ENCODE assay signal across 22 cellular contexts in genomic region chr20:9808166-9808565, GRCh38. TPM values are rescaled to one million over a fixed set of nuclear protein-coding genes. Genes with fewer than 3 reads are reported as not detected.
DNase-seq lines count a peak whose midpoint lies in the region; ATAC-seq, FAIRE-seq and TF ChIP-seq lines count a peak whose summit lies in the region.
"Had no signal": no experiment of that assay in that cellular context is flagged by ENCODE, and none has a peak within 500 bp of the region (broad histone marks: within the 10 kb centered on the region; RNA-seq: fewer than 3 reads in every experiment).

No MANE protein-coding gene starts in this region.

- no peak overlapping the region for H3K4me3 ChIP-seq in HepG2 (replicated peaks in 1 of 3; ENCODE audit: insufficient read depth in 1 of 3, low read depth in 2 of 3, low read length in 3 of 3)
- H3K4me3 ChIP-seq: BLaER1 treated with 17β-estradiol and CSF1 and Interleukin-3, amounts not matched to agents 10 nM and 100 nM; GM12878; GM23338 had no signal

- TF ChIP-seq EP300 in HepG2 (IDR thresholded peaks at IDR 0.05; ENCODE audit: low read depth in 2 of 2, low read length in 2 of 2), result no peak
- TF ChIP-seq EP300 in HepG2 (CRISPR knock-in tag; IDR thresholded peaks at IDR 0.05; ENCODE audit: borderline replicate concordance), result no peak

- no peak overlapping the region for H3K27ac ChIP-seq in HepG2 (ENCODE audit: extremely low read length, insufficient read depth, low read length)
- H3K27ac ChIP-seq: BLaER1 treated with 17β-estradiol and CSF1 and Interleukin-3, amounts not matched to agents 10 nM and 100 nM had no signal

- H3K36me3 ChIP-seq in HepG2 (replicated peaks in 1 of 2; ENCODE audit: control insufficient read depth in 1 of 2, insufficient read depth in 2 of 2, low read length in 2 of 2), result no peaks in the 10 kb centered on the region
- H3K36me3 ChIP-seq: BE2C; BLaER1 treated with 17β-estradiol and CSF1 and Interleukin-3, amounts not matched to agents 10 nM and 100 nM had no signal

- no peaks in the 10 kb centered on the region for H3K27me3 ChIP-seq in HepG2 (ENCODE audit: control insufficient read depth in 1 of 2, insufficient read depth in 2 of 2, low read length in 2 of 2)
- H3K27me3 ChIP-seq: BLaER1 treated with 17β-estradiol and CSF1 and Interleukin-3, amounts not matched to agents 10 nM and 100 nM had no signal

- TF ChIP-seq CTCF in omental fat pad (IDR thresholded peaks at IDR 0.05) (no peak), HepG2 (CRISPR knock-in tag; IDR thresholded peaks at IDR 0.05) (no peak)

- no peaks in the 10 kb centered on the region for H4K20me1 ChIP-seq in HepG2 (ENCODE audit: insufficient read depth, low read length)
- H4K20me1 ChIP-seq: BLaER1 treated with 17β-estradiol and CSF1 and Interleukin-3, amounts not matched to agents 10 nM and 100 nM had no signal

- no peak overlapping the region for H3K4me2 ChIP-seq in HepG2 (ENCODE audit: low read depth, low read length)
- H3K4me2 ChIP-seq: BLaER1 treated with 17β-estradiol and CSF1 and Interleukin-3, amounts not matched to agents 10 nM and 100 nM; GM23338 had no signal

- POLR2A ChIA-PET in HepG2 (lab: Yijun Ruan, JAX), result no interaction called here

- no peak overlapping the region for H2AFZ ChIP-seq in HepG2 (ENCODE audit: low read length)
- H2AFZ ChIP-seq: GM23338 had no signal

- no peak for TF ChIP-seq POLR2A in HepG2 (IDR thresholded peaks at IDR 0.05; ENCODE audit: insufficient read depth in 1 of 2, low read depth in 2 of 2, low read length in 2 of 2)

- no peak for TF ChIP-seq RAD21 in HepG2 (CRISPR knock-in tag; IDR thresholded peaks at IDR 0.05)

- WGBS in HepG2 (ENCODE audit: low lambda C conversion rate), result 5% methylated on average over 1 of the region's 1 CpG

- ATAC-seq in omental fat pad (ENCODE audit: low FRiP score) (no peak), HG02852 (IDR thresholded peaks at IDR 0.05; ENCODE audit: unreplicated experiment) (no peak), HepG2 (no peak)
- ATAC-seq: GM12878, GM23338, HCT116 had no signal

- no peak for FAIRE-seq in HepG2 (lab: Jason Lieb, UNC)
- FAIRE-seq: D721Med, GM12878, GM19239 had no signal

- CTCF ChIA-PET in HepG2 (lab: Yijun Ruan, JAX; ENCODE audit: low intra/inter-chr PET ratio, low total read pairs), result no interaction called here

- no peak overlapping the region for H3K9ac ChIP-seq in HepG2 (ENCODE audit: insufficient read depth, low read depth, low read length)
- H3K9ac ChIP-seq: BLaER1 treated with 17β-estradiol and CSF1 and Interleukin-3, amounts not matched to agents 10 nM and 100 nM had no signal

- intact Hi-C loops in HepG2 (cut with micrococcal nuclease; ENCODE audit: unreplicated experiment), result no loop called here

- in situ Hi-C loops in HepG2 (cut with HindIII; ENCODE audit: extremely low pct_ligation_motif_present, low pct_unique_long_range_greater_than_20kb), result no loop called here

- no TSS peak for BruUV-seq in HepG2 (replicated peaks; lab: Mats Ljungman, UMichigan)

- DNase-seq in DMS 273 treated with DMSO at 0.1 percent for 48 hours (lab: John Stamatoyannopoulos, UW) (peak; percentile 70), NCI-H2171 treated with DMSO at 0.1 percent for 48 hours (lab: John Stamatoyannopoulos, UW) (peak; percentile 81), cerebellar cortex (ENCODE audit: low spot score) (peak; percentile 58), omental fat pad (ENCODE audit: low spot score) (no peak), HepG2 (ENCODE audit: low spot score) (no peak)
- DNase-seq: AML-193; BE2C; CD4-positive, alpha-beta T cell; CD8-positive, alpha-beta memory T cell; DMS153; DND-41; GDM1; H9 had no signal

- no peaks in the 10 kb centered on the region for H3K4me1 ChIP-seq in HepG2 (ENCODE audit: insufficient read depth, low read length)
- H3K4me1 ChIP-seq: BE2C; BLaER1 treated with 17β-estradiol and CSF1 and Interleukin-3, amounts not matched to agents 10 nM and 100 nM had no signal

- no peaks in the 10 kb centered on the region for H3K9me3 ChIP-seq in HepG2 (ENCODE audit: low read length)
- H3K9me3 ChIP-seq: BE2C; BLaER1 treated with 17β-estradiol and CSF1 and Interleukin-3, amounts not matched to agents 10 nM and 100 nM had no signal

- H3K79me2 ChIP-seq in HepG2 (ENCODE audit: insufficient read depth, low read length), result no peaks in the 10 kb centered on the region

TF ChIP-seq in HepG2, 621 proteins besides CTCF, POLR2A, EP300 and RAD21 (continues in another document):
- no peak for TF ChIP-seq JUNB (CRISPR knock-in tag; IDR thresholded peaks at IDR 0.05; ENCODE audit: borderline replicate concordance)
- no peak for TF ChIP-seq ZNF766 (CRISPR knock-in tag; IDR thresholded peaks at IDR 0.05; ENCODE audit: borderline replicate concordance)
- no peak for TF ChIP-seq STAT5B (CRISPR knock-in tag; IDR thresholded peaks at IDR 0.05)
- no peak for TF ChIP-seq CREM (IDR thresholded peaks at IDR 0.05)
- no peak for TF ChIP-seq CREM (CRISPR knock-in tag; IDR thresholded peaks at IDR 0.05)
- TF ChIP-seq PRDM10 (CRISPR knock-in tag; IDR thresholded peaks at IDR 0.05; ENCODE audit: low read depth), result no peak
- TF ChIP-seq THYN1 (CRISPR knock-in tag; IDR thresholded peaks at IDR 0.05; ENCODE audit: borderline replicate concordance, low read depth), result no peak
- TF ChIP-seq ZNF670 (CRISPR knock-in tag; IDR thresholded peaks at IDR 0.05; ENCODE audit: borderline replicate concordance), result no peak
- TF ChIP-seq BATF2 (CRISPR knock-in tag; IDR thresholded peaks at IDR 0.05), result no peak
- no peak for TF ChIP-seq ATF4 (CRISPR knock-in tag; IDR thresholded peaks at IDR 0.05)

RNA-seq across cellular contexts. Expression of gene PAK5, which starts 30.7 kb away (rescaled TPM):
- not detected for total RNA-seq in omental fat pad
- total RNA-seq in HepG2 (2016; rRNA removed; fragmentation: Illumina TruSeq; extraction: Trizol), result not detected in 2 replicates
- not detected in 2 replicates for total RNA-seq in HepG2 (2016; cell fraction: cytosol; rRNA removed; fragmentation: Illumina TruSeq; extraction: Trizol; ENCODE audit: low read depth)
- not detected in 2 replicates for total RNA-seq in HepG2 (2016; cell fraction: insoluble cytoplasmic fraction; rRNA removed; fragmentation: Illumina TruSeq; extraction: Trizol)
- not detected in 2 replicates for total RNA-seq in HepG2 (2016; cell fraction: membrane; rRNA removed; fragmentation: Illumina TruSeq; extraction: Trizol)
- not detected in 2 replicates for total RNA-seq in HepG2 (2016; cell fraction: nucleus; rRNA removed; fragmentation: Illumina TruSeq; extraction: Trizol)
- polyA plus RNA-seq in HepG2 (2011; rRNA removed), result not detected in 2 replicates
- polyA plus RNA-seq in HepG2 (2011; cell fraction: cytosol; rRNA removed), result 0.01 TPM in 1 of 2 replicates, not detected in the other
- not detected in 2 replicates for polyA plus RNA-seq in HepG2 (2011; cell fraction: nucleus; rRNA removed)
- polyA plus RNA-seq in HepG2 (2012), result not detected in 2 replicates
- polyA plus RNA-seq in HepG2 (2016; cell fraction: cytosol; fragmentation: Illumina TruSeq; extraction: Trizol; ENCODE audit: low read depth), result not detected in 2 replicates
- not detected in 2 replicates for polyA plus RNA-seq in HepG2 (2016; cell fraction: insoluble cytoplasmic fraction; fragmentation: Illumina TruSeq; extraction: Trizol; ENCODE audit: low read depth)
- polyA plus RNA-seq in HepG2 (2016; cell fraction: membrane; fragmentation: Illumina TruSeq; extraction: Trizol; ENCODE audit: low read depth), result not detected in 2 replicates
- polyA plus RNA-seq in HepG2 (2016; cell fraction: nucleus; fragmentation: Illumina TruSeq; extraction: Trizol; ENCODE audit: insufficient read depth, low read depth), result not detected in 2 replicates
- not detected in 2 replicates for polyA minus RNA-seq in HepG2 (2011; rRNA and poly(A)+ RNA removed; ENCODE audit: low replicate concordance)
- polyA minus RNA-seq in HepG2 (2011; cell fraction: cytosol; rRNA and poly(A)+ RNA removed), result not detected in 2 replicates
- polyA minus RNA-seq in HepG2 (2011; cell fraction: nucleus; rRNA and poly(A)+ RNA removed), result not detected in 2 replicates
- total RNA-seq: A172; CD4-positive, alpha-beta T cell; CD8-positive, alpha-beta memory T cell; GM12878 had no signal
- polyA plus RNA-seq: CD14-positive monocyte; CD8-positive, alpha-beta memory T cell; GM12878 had no signal

Comparison
In these comparisons a context has a peak if more than half of its experiments do, and no peak if none do; other contexts are left out.
1. DNase-seq: peak in DMS 273 treated with DMSO at 0.1 percent for 48 hours (single experiment), NCI-H2171 treated with DMSO at 0.1 percent for 48 hours (single experiment) and cerebellar cortex (single experiment); none in omental fat pad (single experiment) and HepG2 (single experiment).